In the genomic region with DNA sequence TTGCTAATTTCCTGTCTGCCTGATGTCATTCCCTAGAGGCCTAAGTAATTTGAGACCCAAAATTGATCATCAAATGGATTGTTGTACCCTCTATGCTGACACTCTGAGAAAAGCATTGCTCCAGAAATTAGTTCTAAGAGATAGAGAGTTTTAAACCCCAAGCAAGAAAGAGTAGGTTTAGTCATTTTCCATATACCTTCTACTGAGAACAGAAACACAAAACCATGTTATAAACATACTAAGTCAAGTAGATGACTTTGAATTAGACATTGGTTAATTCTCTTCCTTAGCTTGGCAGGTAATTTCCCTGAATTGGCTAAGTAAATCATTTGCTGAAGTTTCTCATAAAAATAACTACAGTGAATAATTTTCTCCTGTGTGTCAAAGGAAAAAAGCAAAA, we compare ENCODE assay signal across 29 cellular contexts.
"Had no signal": no experiment of that assay in that cellular context is flagged by ENCODE, and none has a peak within 500 bp of the region (broad histone marks: within the 10 kb centered on the region; RNA-seq: fewer than 3 reads in every experiment).

No MANE protein-coding gene starts in this region.

- H3K4me1 ChIP-seq: stomach, suprapubic skin, testis, thyroid gland, tibial artery, tibial nerve, transverse colon, upper lobe of left lung, upper lobe of right lung, uterus, vagina had no signal

- H3K4me3 ChIP-seq: stomach, suprapubic skin, testis, thoracic aorta, thyroid gland, tibial artery, tibial nerve, transverse colon, upper lobe of left lung, upper lobe of right lung, uterus, vagina had no signal

- DNase-seq: stimulated activated CD4-positive, alpha-beta T cell treated with anti-CD3 and anti-CD28 coated beads, Interleukin-2, amount 100 ng/mL, for 48 hours; stimulated activated CD4-positive, alpha-beta T cell treated with anti-CD3 and anti-CD28 coated beads, Interleukin-4, amount 100 ng/mL, for 1 hour; stimulated activated CD4-positive, alpha-beta T cell treated with anti-CD3 and anti-CD28 coated beads, Interleukin-4, amount 100 ng/mL, for 24 hours; stimulated activated CD4-positive, alpha-beta T cell treated with anti-CD3 and anti-CD28 coated beads, Interleukin-4, amount 100 ng/mL, for 4 hours; stimulated activated CD8-positive, alpha-beta memory T cell treated with anti-CD3 and anti-CD28 coated beads, Interleukin-4, amount 100 ng/mL, for 48 hours; stimulated activated naive B cell treated with anti-CD40 and anti-IgM and Interleukin-4, amounts not matched to agents 10 μg/mL and 1 μg/mL and 100 μg/mL, for 72 hours; stimulated activated naive CD4-positive, alpha-beta T cell; stimulated activated naive CD4-positive, alpha-beta T cell treated with Interleukin-2 at 50 U/mL for 16 hours; stimulated activated naive CD8-positive, alpha-beta T cell treated with anti-CD3 and anti-CD28 coated beads, Interleukin-15, amount 100 ng/mL, for 72 hours; stimulated activated naive CD8-positive, alpha-beta T cell treated with anti-CD3 and anti-CD28 coated beads, Interleukin-15, Interleukin-2, amounts not matched to agents 100 U/mL and 50 U/mL, for 24 hours; stomach; substantia nigra; testis; thyroid gland; tibial artery; transverse colon; trophoblast cell; upper lobe of left lung; upper lobe of right lung; uterus had no signal

- H3K27me3 ChIP-seq: stomach, suprapubic skin, testis, thyroid gland, tibial artery, tibial nerve, transverse colon, upper lobe of left lung, upper lobe of right lung, uterus, vagina had no signal

- H3K27me3 Mint-ChIP-seq: stimulated activated memory B cell treated with anti-CD40 and anti-IgM and Interleukin-4, amounts not matched to agents 10 μg/mL and 1 μg/mL and 100 μg/mL, for 72 hours; stimulated activated naive B cell treated with anti-CD40 and anti-IgM and Interleukin-4, amounts not matched to agents 10 μg/mL and 1 μg/mL and 100 μg/mL, for 72 hours; stimulated activated naive CD8-positive, alpha-beta T cell treated with anti-CD3 and anti-CD28 coated beads, Interleukin-15, amount 100 ng/mL, for 72 hours; stimulated activated naive CD8-positive, alpha-beta T cell treated with anti-CD3 and anti-CD28 coated beads, Interleukin-15, Interleukin-2, amounts not matched to agents 100 ng/mL and 50 ng/mL, for 24 hours; type B pancreatic cell had no signal

- H3K4me1 Mint-ChIP-seq: stimulated activated effector memory CD8-positive, alpha-beta T cell treated with anti-CD3 and anti-CD28 coated beads, Interleukin-12 subunit alpha, Interleukin-12 subunit beta, amount 100 ng/mL, for 72 hours; stimulated activated memory B cell treated with anti-CD40 and anti-IgM and Interleukin-4, amounts not matched to agents 10 μg/mL and 1 μg/mL and 100 μg/mL, for 72 hours; stimulated activated naive B cell treated with anti-CD40 and anti-IgM and Interleukin-4, amounts not matched to agents 10 μg/mL and 1 μg/mL and 100 μg/mL, for 72 hours; stimulated activated naive CD8-positive, alpha-beta T cell treated with anti-CD3 and anti-CD28 coated beads, Interleukin-15, amount 100 ng/mL, for 72 hours had no signal

- H3K9me3 ChIP-seq: stomach, suprapubic skin, testis, thoracic aorta, thyroid gland, tibial artery, tibial nerve, transverse colon, upper lobe of left lung, upper lobe of right lung, uterus, vagina had no signal

- H3K9me3 Mint-ChIP-seq: stimulated activated effector memory CD8-positive, alpha-beta T cell treated with anti-CD3 and anti-CD28 coated beads, Interleukin-12 subunit alpha, Interleukin-12 subunit beta, amount 100 ng/mL, for 72 hours; stimulated activated memory B cell treated with anti-CD40 and anti-IgM and Interleukin-4, amounts not matched to agents 10 μg/mL and 1 μg/mL and 100 μg/mL, for 72 hours; stimulated activated naive B cell treated with anti-CD40 and anti-IgM and Interleukin-4, amounts not matched to agents 10 μg/mL and 1 μg/mL and 100 μg/mL, for 72 hours; stimulated activated naive CD8-positive, alpha-beta T cell treated with anti-CD3 and anti-CD28 coated beads, Interleukin-15, amount 100 ng/mL, for 72 hours; stimulated activated naive CD8-positive, alpha-beta T cell treated with anti-CD3 and anti-CD28 coated beads, Interleukin-15, Interleukin-2, amounts not matched to agents 100 ng/mL and 50 ng/mL, for 24 hours; type B pancreatic cell had no signal

- FAIRE-seq: urothelium cell line had no signal

- ATAC-seq: stimulated activated effector memory CD8-positive, alpha-beta T cell treated with anti-CD3 and anti-CD28 coated beads, Interleukin-12 subunit alpha, Interleukin-12 subunit beta, amount 100 ng/mL, for 72 hours; stimulated activated memory B cell treated with anti-CD40 and anti-IgM and Interleukin-4, amounts not matched to agents 10 μg/mL and 1 μg/mL and 100 μg/mL, for 72 hours; stimulated activated naive B cell treated with anti-CD40 and anti-IgM and Interleukin-4, amounts not matched to agents 10 μg/mL and 1 μg/mL and 100 μg/mL, for 72 hours; stimulated activated naive CD8-positive, alpha-beta T cell treated with anti-CD3 and anti-CD28 coated beads, Interleukin-15, amount 100 ng/mL, for 72 hours; stimulated activated naive CD8-positive, alpha-beta T cell treated with anti-CD3 and anti-CD28 coated beads, Interleukin-15, Interleukin-2, amounts not matched to agents 100 U/mL and 50 U/mL, for 24 hours; upper lobe of right lung had no signal

- H3K27ac Mint-ChIP-seq: stimulated activated effector memory CD8-positive, alpha-beta T cell treated with anti-CD3 and anti-CD28 coated beads, Interleukin-12 subunit alpha, Interleukin-12 subunit beta, amount 100 ng/mL, for 72 hours; stimulated activated memory B cell treated with anti-CD40 and anti-IgM and Interleukin-4, amounts not matched to agents 10 μg/mL and 1 μg/mL and 100 μg/mL, for 72 hours; stimulated activated naive B cell treated with anti-CD40 and anti-IgM and Interleukin-4, amounts not matched to agents 10 μg/mL and 1 μg/mL and 100 μg/mL, for 72 hours; stimulated activated naive CD8-positive, alpha-beta T cell treated with anti-CD3 and anti-CD28 coated beads, Interleukin-15, amount 100 ng/mL, for 72 hours; stimulated activated naive CD8-positive, alpha-beta T cell treated with anti-CD3 and anti-CD28 coated beads, Interleukin-15, Interleukin-2, amounts not matched to agents 100 ng/mL and 50 ng/mL, for 24 hours; type B pancreatic cell had no signal

- H3K36me3 Mint-ChIP-seq: stimulated activated effector memory CD8-positive, alpha-beta T cell treated with anti-CD3 and anti-CD28 coated beads, Interleukin-12 subunit alpha, Interleukin-12 subunit beta, amount 100 ng/mL, for 72 hours; type B pancreatic cell had no signal

- H3K27ac ChIP-seq: stomach, suprapubic skin, testis, thoracic aorta, thyroid gland, tibial artery, tibial nerve, transverse colon, upper lobe of left lung, upper lobe of right lung, uterus, vagina had no signal

- H3K36me3 ChIP-seq: thyroid gland, transverse colon, upper lobe of left lung, upper lobe of right lung, uterus, vagina had no signal

- H3K4me3 Mint-ChIP-seq: stimulated activated effector memory CD8-positive, alpha-beta T cell treated with anti-CD3 and anti-CD28 coated beads, Interleukin-12 subunit alpha, Interleukin-12 subunit beta, amount 100 ng/mL, for 72 hours; stimulated activated memory B cell treated with anti-CD40 and anti-IgM and Interleukin-4, amounts not matched to agents 10 μg/mL and 1 μg/mL and 100 μg/mL, for 72 hours; stimulated activated naive B cell treated with anti-CD40 and anti-IgM and Interleukin-4, amounts not matched to agents 10 μg/mL and 1 μg/mL and 100 μg/mL, for 72 hours; stimulated activated naive CD8-positive, alpha-beta T cell treated with anti-CD3 and anti-CD28 coated beads, Interleukin-15, amount 100 ng/mL, for 72 hours; stimulated activated naive CD8-positive, alpha-beta T cell treated with anti-CD3 and anti-CD28 coated beads, Interleukin-15, Interleukin-2, amounts not matched to agents 100 ng/mL and 50 ng/mL, for 24 hours; type B pancreatic cell had no signal
